ENCODE assay signal across 1 cellular context in genomic region chr22:40237241-40237640, GRCh38.
TF ChIP-seq lines count a peak whose summit lies in the region.

No MANE protein-coding gene starts in this region.

TF ChIP-seq in GM23338, 12 proteins besides CTCF, POLR2A, EP300 and RAD21 (continued from another document):
- no peak for TF ChIP-seq ZNF462 (CRISPR knock-in tag; IDR thresholded peaks at IDR 0.05)
- TF ChIP-seq ZNF331 (CRISPR knock-in tag; IDR thresholded peaks at IDR 0.05; ENCODE audit: low read depth), result no peak
